Comparison of ENCODE assay signal across 12 cellular contexts in genomic region chr9:87592554-87593394, GRCh38.
A peak's percentile ranks its signal among the peaks of the same experiment; 100 is the strongest.
DNase-seq lines count a peak whose midpoint lies in the region; ATAC-seq and TF ChIP-seq lines count a peak whose summit lies in the region.
"Had no signal": no experiment of that assay in that cellular context is flagged by ENCODE, and none has a peak within 500 bp of the region (broad histone marks: within the 10 kb centered on the region; RNA-seq: fewer than 3 reads in every experiment).

No MANE protein-coding gene starts in this region.

- H3K4me3 ChIP-seq in BE2C (ENCODE audit: low read depth, low read length), result peak overlapping the region; percentile 27; the same call in 1 of the 2 replicates
- H3K4me3 ChIP-seq in fibroblast of villous mesenchyme (ENCODE audit: low read depth, low read length), result no peak overlapping the region
- no peak overlapping the region for H3K4me3 ChIP-seq in ovary
- no peak overlapping the region for H3K4me3 ChIP-seq in Caco-2 (ENCODE audit: low read depth, low read length)

- H3K27me3 Mint-ChIP-seq in Caco-2 (ENCODE audit: insufficient read depth, unreplicated experiment), result no peaks in the 10 kb centered on the region
- H3K27me3 Mint-ChIP-seq: activated CD4-positive, alpha-beta T cell treated with anti-CD3 and anti-CD28 coated beads for 36 hours had no signal

- no peak overlapping the region for H3K27ac Mint-ChIP-seq in Caco-2 (ENCODE audit: unreplicated experiment)
- H3K27ac Mint-ChIP-seq: activated CD4-positive, alpha-beta T cell treated with anti-CD3 and anti-CD28 coated beads for 36 hours; CD8-positive, alpha-beta T cell had no signal

- peaks cover 16% of the 10 kb centered on the region for H3K36me3 Mint-ChIP-seq in Caco-2 (ENCODE audit: insufficient read depth, unreplicated experiment)
- H3K36me3 Mint-ChIP-seq: CD8-positive, alpha-beta T cell had no signal

- peak overlapping the region in 1 of 2 donors; percentile 39 for H3K27ac ChIP-seq in ovary
- H3K27ac ChIP-seq: HL-60 had no signal

- ATAC-seq in GM18909 (IDR thresholded peaks at IDR 0.05; ENCODE audit: poor library complexity, unreplicated experiment), result no peak
- ATAC-seq: activated CD4-positive, alpha-beta T cell treated with anti-CD3 and anti-CD28 coated beads for 36 hours; CD8-positive, alpha-beta T cell had no signal

- H3K4me1 ChIP-seq in BE2C, result peaks cover 32% of the 10 kb centered on the region
- peaks cover 49% of the 10 kb centered on the region for H3K4me1 ChIP-seq in ovary (ENCODE audit: insufficient read depth)
- H3K4me1 ChIP-seq in Caco-2, result no peaks in the 10 kb centered on the region

- BruUV-seq in Caco-2 (replicated peaks; lab: Mats Ljungman, UMichigan), result no TSS peak

- no peaks in the 10 kb centered on the region for H3K9me3 ChIP-seq in BE2C
- no peaks in the 10 kb centered on the region for H3K9me3 ChIP-seq in ovary
- H3K9me3 ChIP-seq in Caco-2, result no peaks in the 10 kb centered on the region

- TF ChIP-seq POLR2A in ovary (IDR thresholded peaks at IDR 0.05), result no peak

- H3K4me3 Mint-ChIP-seq in Caco-2 (ENCODE audit: unreplicated experiment), result no peak overlapping the region
- H3K4me3 Mint-ChIP-seq: activated CD4-positive, alpha-beta T cell treated with anti-CD3 and anti-CD28 coated beads for 36 hours; CD8-positive, alpha-beta T cell; central memory CD8-positive, alpha-beta T cell had no signal

- CTCF ChIA-PET in Caco-2 (lab: Charles Lee), result no interaction called here

- no peaks in the 10 kb centered on the region for H3K9me3 Mint-ChIP-seq in Caco-2 (ENCODE audit: unreplicated experiment)
- H3K9me3 Mint-ChIP-seq: CD8-positive, alpha-beta T cell; central memory CD8-positive, alpha-beta T cell had no signal

- TF ChIP-seq CTCF in BE2C (IDR thresholded peaks at IDR 0.05; ENCODE audit: low read depth, low read length), result no peak
- TF ChIP-seq CTCF in fibroblast of villous mesenchyme (IDR thresholded peaks at IDR 0.05; ENCODE audit: insufficient read depth, low read depth, low read length), result no peak
- TF ChIP-seq CTCF in ovary (IDR thresholded peaks at IDR 0.05), result no peak
- no peak for TF ChIP-seq CTCF in Caco-2 (IDR thresholded peaks at IDR 0.05; ENCODE audit: insufficient read depth in 1 of 2, low read depth in 1 of 2, low read length in 1 of 2, severe bottlenecking in 1 of 2, unreplicated experiment in 1 of 2)

- intact Hi-C loops in ovary (cut with DNase I) (no loop called here), Caco-2 (cut with micrococcal nuclease; ENCODE audit: unreplicated experiment) (no loop called here)

- TF ChIP-seq EP300 in ovary (IDR thresholded peaks at IDR 0.05), result no peak

- WGBS in ovary, 3 donors, result 10 to 17% (median 13%) methylated on average over 15 of the region's 15 CpGs

- H3K4me1 Mint-ChIP-seq in Caco-2 (ENCODE audit: low read depth, unreplicated experiment), result peaks cover 5% of the 10 kb centered on the region
- H3K4me1 Mint-ChIP-seq: activated CD4-positive, alpha-beta T cell treated with anti-CD3 and anti-CD28 coated beads for 36 hours; central memory CD8-positive, alpha-beta T cell had no signal

- POLR2A ChIA-PET in Caco-2 (lab: Charles Lee), result no interaction called here

- DNase-seq in BE2C (peak; percentile 74), NCI-H226 (peak; percentile 83), fibroblast of villous mesenchyme (ENCODE audit: low read depth) (peak; percentile 75), ovary (peak; percentile 64 to 85 (median 75)), HT-29 (ENCODE audit: low spot score) (no peak), NCI-H69 (lab: John Stamatoyannopoulos, UW) (no peak), Caco-2 (no peak)
- DNase-seq: activated CD4-positive, alpha-beta T cell treated with anti-CD3 and anti-CD28 coated beads for 36 hours; CD8-positive, alpha-beta T cell had no signal

- H3K36me3 ChIP-seq in BE2C (no peaks in the 10 kb centered on the region), ovary (no peaks in the 10 kb centered on the region), Caco-2 (ENCODE audit: control insufficient read depth, insufficient read depth, low read length) (no peaks in the 10 kb centered on the region)

- H3K27me3 ChIP-seq in BE2C (no peaks in the 10 kb centered on the region), ovary (no peaks in the 10 kb centered on the region), Caco-2 (replicated peaks; ENCODE audit: control insufficient read depth, insufficient read depth, low read length) (no peaks in the 10 kb centered on the region)

Comparison
In these comparisons a context has a peak if more than half of its experiments do, and no peak if none do; other contexts are left out.
1. DNase-seq: peak in BE2C (single experiment), NCI-H226 (single experiment), fibroblast of villous mesenchyme (single experiment) and ovary (5 of 5); none in HT-29 (single experiment), NCI-H69 (single experiment) and Caco-2 (0 of 2).